1 cellular context compared by ENCODE assay signal in the genomic region with DNA sequence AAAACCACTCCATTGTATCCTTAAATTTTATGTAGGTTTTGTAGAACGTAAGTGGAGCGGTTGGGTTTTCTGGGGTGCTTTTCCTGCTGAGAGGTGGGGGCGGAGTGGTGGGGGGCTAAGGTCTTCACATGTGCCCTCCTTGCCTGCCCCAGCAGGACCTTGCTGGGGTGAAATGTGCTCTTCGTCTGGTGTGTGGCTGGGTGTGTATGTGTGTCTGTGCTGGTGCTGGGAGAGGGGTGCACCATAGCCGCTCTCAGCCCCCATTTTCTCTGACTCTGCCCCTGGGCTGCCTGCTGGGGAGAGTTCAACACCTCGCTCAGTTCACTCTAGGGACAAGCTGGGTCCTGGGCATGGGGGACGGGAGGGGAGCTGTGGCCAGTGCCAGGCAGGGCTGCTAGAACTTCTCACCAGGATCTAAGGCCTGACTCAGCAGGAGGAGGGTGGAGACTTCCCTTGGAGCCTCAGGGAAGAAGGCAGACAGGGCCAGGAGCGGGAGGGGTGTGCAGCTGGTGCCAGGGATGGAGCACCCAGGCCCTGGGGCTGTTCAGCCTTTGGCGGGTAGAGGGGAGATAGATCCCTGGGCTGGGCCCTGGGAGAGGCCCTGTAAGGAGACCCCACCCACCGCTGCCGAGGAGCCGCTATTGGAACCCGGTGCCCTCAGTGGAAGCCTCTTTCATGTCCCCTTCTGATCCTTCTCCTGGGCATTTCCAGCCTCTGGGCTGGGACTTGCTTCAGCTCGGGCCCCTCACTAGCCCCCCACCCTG.
TF ChIP-seq lines count a peak whose summit lies in the region.

No MANE protein-coding gene starts in this region.

TF ChIP-seq in SK-N-SH, 30 proteins besides CTCF, POLR2A, EP300 and RAD21 (continued from another document):
- TF ChIP-seq, protein P1, sequence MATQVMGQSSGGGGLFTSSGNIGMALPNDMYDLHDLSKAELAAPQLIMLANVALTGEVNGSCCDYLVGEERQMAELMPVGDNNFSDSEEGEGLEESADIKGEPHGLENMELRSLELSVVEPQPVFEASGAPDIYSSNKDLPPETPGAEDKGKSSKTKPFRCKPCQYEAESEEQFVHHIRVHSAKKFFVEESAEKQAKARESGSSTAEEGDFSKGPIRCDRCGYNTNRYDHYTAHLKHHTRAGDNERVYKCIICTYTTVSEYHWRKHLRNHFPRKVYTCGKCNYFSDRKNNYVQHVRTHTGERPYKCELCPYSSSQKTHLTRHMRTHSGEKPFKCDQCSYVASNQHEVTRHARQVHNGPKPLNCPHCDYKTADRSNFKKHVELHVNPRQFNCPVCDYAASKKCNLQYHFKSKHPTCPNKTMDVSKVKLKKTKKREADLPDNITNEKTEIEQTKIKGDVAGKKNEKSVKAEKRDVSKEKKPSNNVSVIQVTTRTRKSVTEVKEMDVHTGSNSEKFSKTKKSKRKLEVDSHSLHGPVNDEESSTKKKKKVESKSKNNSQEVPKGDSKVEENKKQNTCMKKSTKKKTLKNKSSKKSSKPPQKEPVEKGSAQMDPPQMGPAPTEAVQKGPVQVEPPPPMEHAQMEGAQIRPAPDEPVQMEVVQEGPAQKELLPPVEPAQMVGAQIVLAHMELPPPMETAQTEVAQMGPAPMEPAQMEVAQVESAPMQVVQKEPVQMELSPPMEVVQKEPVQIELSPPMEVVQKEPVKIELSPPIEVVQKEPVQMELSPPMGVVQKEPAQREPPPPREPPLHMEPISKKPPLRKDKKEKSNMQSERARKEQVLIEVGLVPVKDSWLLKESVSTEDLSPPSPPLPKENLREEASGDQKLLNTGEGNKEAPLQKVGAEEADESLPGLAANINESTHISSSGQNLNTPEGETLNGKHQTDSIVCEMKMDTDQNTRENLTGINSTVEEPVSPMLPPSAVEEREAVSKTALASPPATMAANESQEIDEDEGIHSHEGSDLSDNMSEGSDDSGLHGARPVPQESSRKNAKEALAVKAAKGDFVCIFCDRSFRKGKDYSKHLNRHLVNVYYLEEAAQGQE (IDR thresholded peaks at IDR 0.05; ENCODE audit: low read depth, low read length) = no peak
- TF ChIP-seq RFX5 (IDR thresholded peaks at IDR 0.05; ENCODE audit: low read length) (no peak), MEF2A (IDR thresholded peaks at IDR 0.05; ENCODE audit: borderline replicate concordance, low read depth) (no peak), TAF1 (IDR thresholded peaks at IDR 0.05; ENCODE audit: borderline replicate concordance, low read depth, low read length) (no peak), YY1 (IDR thresholded peaks at IDR 0.05; ENCODE audit: low read depth) (no peak), MXI1 (IDR thresholded peaks at IDR 0.05; ENCODE audit: low read depth, low read length) (no peak), POLR2AphosphoS5 (IDR thresholded peaks at IDR 0.05; ENCODE audit: low read depth, low read length) (no peak), FOXM1 (IDR thresholded peaks at IDR 0.05; ENCODE audit: low read depth) (no peak), NRF1 (IDR thresholded peaks at IDR 0.05; ENCODE audit: low read depth, low read length) (no peak), TCF12 (IDR thresholded peaks at IDR 0.05) (no peak), GATA2 (CRISPR knock-in tag; IDR thresholded peaks at IDR 0.05) (no peak), SMC3 (IDR thresholded peaks at IDR 0.05; ENCODE audit: low read depth, low read length) (no peak), NFIC (IDR thresholded peaks at IDR 0.05; ENCODE audit: borderline replicate concordance) (no peak), JUND (IDR thresholded peaks at IDR 0.05) (no peak), SIN3A (IDR thresholded peaks at IDR 0.05; ENCODE audit: borderline replicate concordance, low read depth, low read length) (no peak)
- TF ChIP-seq, protein P2, sequence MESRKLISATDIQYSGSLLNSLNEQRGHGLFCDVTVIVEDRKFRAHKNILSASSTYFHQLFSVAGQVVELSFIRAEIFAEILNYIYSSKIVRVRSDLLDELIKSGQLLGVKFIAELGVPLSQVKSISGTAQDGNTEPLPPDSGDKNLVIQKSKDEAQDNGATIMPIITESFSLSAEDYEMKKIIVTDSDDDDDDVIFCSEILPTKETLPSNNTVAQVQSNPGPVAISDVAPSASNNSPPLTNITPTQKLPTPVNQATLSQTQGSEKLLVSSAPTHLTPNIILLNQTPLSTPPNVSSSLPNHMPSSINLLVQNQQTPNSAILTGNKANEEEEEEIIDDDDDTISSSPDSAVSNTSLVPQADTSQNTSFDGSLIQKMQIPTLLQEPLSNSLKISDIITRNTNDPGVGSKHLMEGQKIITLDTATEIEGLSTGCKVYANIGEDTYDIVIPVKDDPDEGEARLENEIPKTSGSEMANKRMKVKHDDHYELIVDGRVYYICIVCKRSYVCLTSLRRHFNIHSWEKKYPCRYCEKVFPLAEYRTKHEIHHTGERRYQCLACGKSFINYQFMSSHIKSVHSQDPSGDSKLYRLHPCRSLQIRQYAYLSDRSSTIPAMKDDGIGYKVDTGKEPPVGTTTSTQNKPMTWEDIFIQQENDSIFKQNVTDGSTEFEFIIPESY (IDR thresholded peaks at IDR 0.05; ENCODE audit: borderline replicate concordance, low read depth) = no peak
- TF ChIP-seq, protein P3, sequence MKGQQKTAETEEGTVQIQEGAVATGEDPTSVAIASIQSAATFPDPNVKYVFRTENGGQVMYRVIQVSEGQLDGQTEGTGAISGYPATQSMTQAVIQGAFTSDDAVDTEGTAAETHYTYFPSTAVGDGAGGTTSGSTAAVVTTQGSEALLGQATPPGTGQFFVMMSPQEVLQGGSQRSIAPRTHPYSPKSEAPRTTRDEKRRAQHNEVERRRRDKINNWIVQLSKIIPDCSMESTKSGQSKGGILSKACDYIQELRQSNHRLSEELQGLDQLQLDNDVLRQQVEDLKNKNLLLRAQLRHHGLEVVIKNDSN (IDR thresholded peaks at IDR 0.05; ENCODE audit: borderline replicate concordance, low read depth) = no peak
- TF ChIP-seq, protein P4, sequence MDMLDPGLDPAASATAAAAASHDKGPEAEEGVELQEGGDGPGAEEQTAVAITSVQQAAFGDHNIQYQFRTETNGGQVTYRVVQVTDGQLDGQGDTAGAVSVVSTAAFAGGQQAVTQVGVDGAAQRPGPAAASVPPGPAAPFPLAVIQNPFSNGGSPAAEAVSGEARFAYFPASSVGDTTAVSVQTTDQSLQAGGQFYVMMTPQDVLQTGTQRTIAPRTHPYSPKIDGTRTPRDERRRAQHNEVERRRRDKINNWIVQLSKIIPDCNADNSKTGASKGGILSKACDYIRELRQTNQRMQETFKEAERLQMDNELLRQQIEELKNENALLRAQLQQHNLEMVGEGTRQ (IDR thresholded peaks at IDR 0.05; ENCODE audit: borderline replicate concordance, low read depth, low read length) = no peak
